1 cellular context compared by ENCODE assay signal in the genomic region with DNA sequence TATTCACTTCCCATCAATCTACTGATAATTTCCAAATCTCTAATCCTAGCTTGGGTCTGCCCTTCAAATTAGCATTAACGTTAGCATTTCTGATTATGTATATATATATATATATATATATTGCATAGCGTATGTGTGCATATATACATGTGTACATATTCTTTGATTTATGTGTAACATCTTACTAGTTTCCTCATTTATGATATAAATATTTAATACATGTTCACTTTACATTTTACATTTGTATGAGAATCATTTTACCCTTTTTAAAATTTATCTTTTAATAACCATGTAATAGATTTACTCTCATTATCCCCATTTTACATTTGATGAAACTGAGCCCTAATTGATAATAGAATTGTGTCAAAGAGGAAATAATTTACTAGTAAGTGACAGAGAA.
"Had no signal": no experiment of that assay in that cellular context is flagged by ENCODE, and none has a peak within 500 bp of the region (broad histone marks: within the 10 kb centered on the region; RNA-seq: fewer than 3 reads in every experiment).

No MANE protein-coding gene starts in this region.

- H3K4me3 ChIP-seq: MG63 had no signal

- H3K36me3 ChIP-seq: MG63 had no signal

- H3K9me3 ChIP-seq: MG63 had no signal
